In genomic region chr6:148107911-148108310, GRCh38 we compare ENCODE assay signal across 21 cellular contexts.
"Had no signal": no experiment of that assay in that cellular context is flagged by ENCODE, and none has a peak within 500 bp of the region (broad histone marks: within the 10 kb centered on the region; RNA-seq: fewer than 3 reads in every experiment).

No MANE protein-coding gene starts in this region.

- H3K36me3 Mint-ChIP-seq: mesothelial cell of epicardium; naive B cell; natural killer cell treated with Interleukin-12 subunit alpha and Interleukin-12 subunit beta and Interleukin-15 and Interleukin-18, amount 100 ng/mL, for 72 hours had no signal

- H3K4me3 ChIP-seq: mucosa of descending colon, prostate gland, right atrium auricular region, smooth muscle cell, stomach, testis, tibial nerve, upper lobe of left lung, uterus had no signal

- H3K4me1 ChIP-seq: prostate gland, right atrium auricular region, stomach, testis, tibial nerve, uterus had no signal

- H3K27ac Mint-ChIP-seq: mesothelial cell of epicardium; natural killer cell treated with Interleukin-12 subunit alpha and Interleukin-12 subunit beta and Interleukin-15 and Interleukin-18, amount 100 ng/mL, for 72 hours had no signal

- H3K27me3 ChIP-seq: right atrium auricular region, stomach, testis, tibial nerve, upper lobe of left lung, uterus had no signal

- ATAC-seq: mucosa of descending colon; natural killer cell treated with Interleukin-12 subunit alpha and Interleukin-12 subunit beta and Interleukin-15 and Interleukin-18, amount 100 ng/mL, for 72 hours; sciatic nerve had no signal

- H3K36me3 ChIP-seq: prostate gland, right atrium auricular region, stomach, tibial nerve, upper lobe of left lung, uterus had no signal

- H3K4me1 Mint-ChIP-seq: naive B cell had no signal

- H3K4me3 Mint-ChIP-seq: mesothelial cell of epicardium; naive B cell; natural killer cell treated with Interleukin-12 subunit alpha and Interleukin-12 subunit beta and Interleukin-15 and Interleukin-18, amount 100 ng/mL, for 72 hours; neural crest cell had no signal

- DNase-seq: cortex of kidney; mesenchymal stem cell; mucosa of descending colon; naive B cell; stimulated activated CD4-positive, alpha-beta T cell treated with anti-CD3 and anti-CD28 coated beads, Interleukin-12 subunit alpha, Interleukin-12 subunit beta, amount 100 ng/mL, for 4 hours; stimulated activated CD4-positive, alpha-beta T cell treated with anti-CD3 and anti-CD28 coated beads, Interleukin-1b, Interleukin-23, amount 100 ng/mL, for 48 hours; stimulated activated CD4-positive, alpha-beta T cell treated with anti-CD3 and anti-CD28 coated beads, Interleukin-4, amount 100 ng/mL, for 1 hour; stimulated activated CD8-positive, alpha-beta memory T cell treated with anti-CD3 and anti-CD28 coated beads, Interleukin-4, amount 100 ng/mL, for 48 hours; stimulated activated naive CD4-positive, alpha-beta T cell treated with Interleukin-2 at 50 U/mL for 16 hours; stomach; testis; upper lobe of left lung; uterus had no signal

- H3K27ac ChIP-seq: prostate gland, right atrium auricular region, stomach, testis, tibial nerve, upper lobe of left lung, uterus had no signal

- H3K9me3 ChIP-seq: mucosa of descending colon, prostate gland, right atrium auricular region, stomach, testis, upper lobe of left lung, uterus had no signal

- H3K9me3 Mint-ChIP-seq: neural crest cell had no signal
